25 cellular contexts compared by ENCODE assay signal in the genomic region with DNA sequence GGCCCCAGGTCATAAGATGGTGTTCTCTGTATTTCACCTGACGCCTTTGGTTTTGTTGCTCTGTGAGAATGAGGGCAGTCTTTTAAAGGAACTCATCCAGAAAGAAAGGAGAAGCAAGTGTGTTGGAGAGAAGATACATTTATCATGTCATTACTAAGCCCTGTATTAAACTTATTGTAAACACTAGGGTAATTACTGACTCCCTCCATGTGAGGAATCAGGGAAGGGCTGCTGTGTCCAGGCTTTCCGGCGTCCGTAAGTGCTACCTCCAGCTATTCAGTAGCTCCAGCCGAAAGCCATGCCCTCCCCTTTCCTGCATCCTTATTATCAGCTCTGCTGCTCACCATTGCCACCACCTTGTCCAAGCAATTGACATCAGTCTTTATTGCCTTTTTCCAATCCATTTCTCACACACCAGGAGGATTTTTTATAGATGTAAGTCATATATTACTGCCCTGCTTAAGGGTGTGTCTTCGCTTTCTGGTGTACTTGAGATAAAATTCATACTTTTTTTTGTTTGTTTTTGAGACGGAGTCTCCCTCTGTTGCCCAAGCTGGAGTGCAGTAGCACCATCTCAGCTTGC.
DNase-seq lines count a peak whose midpoint lies in the region; ATAC-seq, FAIRE-seq and TF ChIP-seq lines count a peak whose summit lies in the region.
"Had no signal": no experiment of that assay in that cellular context is flagged by ENCODE, and none has a peak within 500 bp of the region (broad histone marks: within the 10 kb centered on the region; RNA-seq: fewer than 3 reads in every experiment).

No MANE protein-coding gene starts in this region.

- no peaks in the 10 kb centered on the region for H3K27me3 ChIP-seq in CD8-positive, alpha-beta T cell (ENCODE audit: insufficient read depth, low read length)
- no peaks in the 10 kb centered on the region for H3K27me3 ChIP-seq in K562 (ENCODE audit: control insufficient read depth in 2 of 2, insufficient read depth in 2 of 2, low read length in 2 of 2)
- H3K27me3 ChIP-seq: stomach, thyroid gland had no signal

- no peaks in the 10 kb centered on the region for H3K9me3 ChIP-seq in CD8-positive, alpha-beta T cell (ENCODE audit: low read length)
- no peaks in the 10 kb centered on the region for H3K9me3 ChIP-seq in K562 (replicated peaks; ENCODE audit: control insufficient read depth, insufficient read depth, low read depth, low read length)
- H3K9me3 ChIP-seq: psoas muscle, stomach, thyroid gland had no signal

- peak overlapping the region; percentile 12 for H3K27ac Mint-ChIP-seq in CD8-positive, alpha-beta T cell
- peak overlapping the region in 7 of 10 donors; percentile 16 to 92 (median 59) for H3K27ac Mint-ChIP-seq in naive thymus-derived CD8-positive, alpha-beta T cell
- H3K27ac Mint-ChIP-seq: dendritic cell treated with granulocyte-macrophage colony-stimulating factor and Interleukin-4, amounts not matched to agents 40 ng/mL and 50 ng/mL, for 4 days; HFFc6 had no signal

- no peak overlapping the region for H3K27ac ChIP-seq in CD8-positive, alpha-beta T cell (ENCODE audit: low read depth, low read length)
- no peak overlapping the region for H3K27ac ChIP-seq in K562 (ENCODE audit: extremely low read depth, low read depth, low read length)
- H3K27ac ChIP-seq: psoas muscle, thyroid gland had no signal

- ATAC-seq in CD8-positive, alpha-beta T cell = no peak
- no peak for ATAC-seq in K562
- ATAC-seq in naive thymus-derived CD8-positive, alpha-beta T cell = no peak
- ATAC-seq in GM21367 (IDR thresholded peaks at IDR 0.05; ENCODE audit: unreplicated experiment) = no peak
- no peak for ATAC-seq in GM18858 (IDR thresholded peaks at IDR 0.05; ENCODE audit: unreplicated experiment)
- ATAC-seq: naive thymus-derived CD4-positive, alpha-beta T cell; psoas muscle; sciatic nerve had no signal

- no peak for TF ChIP-seq POLR2A in K562 (conservative IDR thresholded peaks at IDR 0.05)

- TF ChIP-seq RAD21 in K562 (CRISPR knock-in tag; conservative IDR thresholded peaks at IDR 0.05 in 1 of 2, IDR thresholded peaks at IDR 0.05 in 1 of 2) = no peak

- no peak overlapping the region for H2AFZ ChIP-seq in K562 (ENCODE audit: low read depth, low read length)

- H3K36me3 ChIP-seq in CD8-positive, alpha-beta T cell (ENCODE audit: insufficient read depth, low read length) = no peaks in the 10 kb centered on the region
- peaks cover 35% of the 10 kb centered on the region for H3K36me3 ChIP-seq in K562 (ENCODE audit: control insufficient read depth, insufficient read depth, low read length)
- H3K36me3 ChIP-seq: thyroid gland had no signal

- DNase-seq in CD8-positive, alpha-beta T cell = no peak
- DNase-seq in NCI-H187 treated with DMSO at 0.1 percent for 48 hours (lab: John Stamatoyannopoulos, UW) = peak; percentile 39
- no peak for DNase-seq in K562 (ENCODE audit: extremely low read depth in 1 of 4, low spot score in 3 of 4)
- DNase-seq in naive thymus-derived CD8-positive, alpha-beta T cell = no peak
- DNase-seq in Ammon's horn (ENCODE audit: low spot score) = no peak
- DNase-seq: ACHN; activated CD4-positive, alpha-beta T cell treated with anti-CD3 and anti-CD28 coated beads for 4 hours; activated gamma-delta T cell; caudate nucleus; HFFc6; naive thymus-derived CD4-positive, alpha-beta T cell; NCI-H1092; NCI-H2029; occipital lobe; psoas muscle; SIG-M5; stomach; thyroid gland had no signal

- 67% methylated on average over 7 of the region's 7 CpGs for WGBS in K562 (ENCODE audit: insufficient coverage, low coverage, missing lambda C conversion rate)

- H4K20me1 ChIP-seq in K562 (replicated peaks; ENCODE audit: control insufficient read depth, insufficient read depth, low read length) = peaks cover 29% of the 10 kb centered on the region; the same call in 1 of the 2 replicates

- no peak overlapping the region for H3K4me3 Mint-ChIP-seq in CD8-positive, alpha-beta T cell
- peak overlapping the region in 2 of 10 donors; percentile 20 to 82 for H3K4me3 Mint-ChIP-seq in naive thymus-derived CD8-positive, alpha-beta T cell
- H3K4me3 Mint-ChIP-seq: dendritic cell treated with granulocyte-macrophage colony-stimulating factor and Interleukin-4, amounts not matched to agents 40 ng/mL and 50 ng/mL, for 4 days; HFFc6 had no signal

- CTCF ChIA-PET in CD8-positive, alpha-beta T cell (lab: Charles Lee) = no interaction called here
- CTCF ChIA-PET in K562 (lab: Yijun Ruan, JAX; ENCODE audit: low intra/inter-chr PET ratio) = no interaction called here

- no TSS peak for BruUV-seq in K562 (replicated peaks; lab: Mats Ljungman, UMichigan)

- H3K4me2 ChIP-seq in K562 (ENCODE audit: insufficient read depth, low read length) = no peak overlapping the region

- peaks cover 71% of the 10 kb centered on the region for H3K4me1 Mint-ChIP-seq in CD8-positive, alpha-beta T cell (ENCODE audit: low read depth)
- peaks cover 44 to 76% (median 70%) of the 10 kb centered on the region in 4 donors for H3K4me1 Mint-ChIP-seq in naive thymus-derived CD8-positive, alpha-beta T cell

- POLR2A ChIA-PET in CD8-positive, alpha-beta T cell (lab: Charles Lee) = interaction anchor here (1.5 to 1.6 kb wide), 2 partner anchors 8 to 21 kb away, joined by 3 to 4 read pairs; no protein-coding TSS in a partner anchor
- POLR2A ChIA-PET in K562 (lab: Yijun Ruan, JAX) = interaction anchor here (0.5 to 1.9 kb wide), 6 partner anchors 8 to 227 kb away, joined by 3 to 7 read pairs (median 4); no protein-coding TSS in a partner anchor
- POLR2A ChIA-PET in naive thymus-derived CD8-positive, alpha-beta T cell (lab: Charles Lee) = interaction anchor here (1.1 kb wide), 1 partner anchor 8 kb away, joined by 4 read pairs; no protein-coding TSS in a partner anchor

- no peak overlapping the region for H3K4me3 ChIP-seq in CD8-positive, alpha-beta T cell (ENCODE audit: low read depth, low read length)
- no peak overlapping the region for H3K4me3 ChIP-seq in K562
- H3K4me3 ChIP-seq: psoas muscle, stomach, thyroid gland had no signal

- no peak for FAIRE-seq in K562 (lab: Jason Lieb, UNC)
- FAIRE-seq: GM12892, keratinocyte, RCC 7860 had no signal

- H3K9ac ChIP-seq in K562 (ENCODE audit: insufficient read depth in 1 of 2, low read depth in 2 of 2, low read length in 2 of 2) = no peak overlapping the region

- H3K9me1 ChIP-seq in K562 (ENCODE audit: control insufficient read depth, insufficient read depth, low read length) = peaks cover 4% of the 10 kb centered on the region

- peaks cover 39% of the 10 kb centered on the region for H3K4me1 ChIP-seq in CD8-positive, alpha-beta T cell (ENCODE audit: insufficient read depth, low read length)
- H3K4me1 ChIP-seq in K562 (replicated peaks in 1 of 2; ENCODE audit: control insufficient read depth in 2 of 2, insufficient read depth in 2 of 2, low read length in 2 of 2) = peaks cover 19 to 48% of the 10 kb centered on the region in 2 experiments; a peak in 4 of 5 replicates

- in situ Hi-C loops in K562 (cut with MboI) = no loop called here

- H3K9me3 Mint-ChIP-seq in CD8-positive, alpha-beta T cell = no peaks in the 10 kb centered on the region
- no peaks in the 10 kb centered on the region for H3K9me3 Mint-ChIP-seq in naive thymus-derived CD8-positive, alpha-beta T cell
- H3K9me3 Mint-ChIP-seq: dendritic cell treated with granulocyte-macrophage colony-stimulating factor and Interleukin-4, amounts not matched to agents 40 ng/mL and 50 ng/mL, for 4 days; HFFc6; naive thymus-derived CD4-positive, alpha-beta T cell had no signal

- peaks cover 63% of the 10 kb centered on the region for H3K79me2 ChIP-seq in K562 (ENCODE audit: control insufficient read depth, insufficient read depth, low read length)

- intact Hi-C loops in CD8-positive, alpha-beta T cell (cut with DNase I, micrococcal nuclease) = no loop called here
- intact Hi-C loops in K562 (cut with micrococcal nuclease) = no loop called here

- no peak for TF ChIP-seq EP300 in K562 (IDR thresholded peaks at IDR 0.05; ENCODE audit: low read length)

- peaks cover 45% of the 10 kb centered on the region for H3K36me3 Mint-ChIP-seq in CD8-positive, alpha-beta T cell
- peaks cover 0 to 28% (median 6%) of the 10 kb centered on the region in 3 donors for H3K36me3 Mint-ChIP-seq in naive thymus-derived CD8-positive, alpha-beta T cell

- no peak for TF ChIP-seq CTCF in CD8-positive, alpha-beta T cell (IDR thresholded peaks at IDR 0.05)
- TF ChIP-seq CTCF in K562 (IDR thresholded peaks at IDR 0.05 in 2 of 3, conservative IDR thresholded peaks at IDR 0.05 in 1 of 3; ENCODE audit: insufficient read depth in 2 of 3, low read depth in 1 of 3, low read length in 3 of 3) = peak in 2 of 3 experiments; percentile 22 to 23; a peak in 1 of 6 replicates

- no peaks in the 10 kb centered on the region for H3K27me3 Mint-ChIP-seq in CD8-positive, alpha-beta T cell (ENCODE audit: low read depth)
- H3K27me3 Mint-ChIP-seq in naive thymus-derived CD8-positive, alpha-beta T cell = no peaks in the 10 kb centered on the region
- H3K27me3 Mint-ChIP-seq: dendritic cell treated with granulocyte-macrophage colony-stimulating factor and Interleukin-4, amounts not matched to agents 40 ng/mL and 50 ng/mL, for 4 days; naive thymus-derived CD4-positive, alpha-beta T cell had no signal

TF ChIP-seq in K562, 482 proteins besides CTCF, POLR2A, EP300 and RAD21:
- 0 out of 2 replicates have a peak, but pooled peaks have one; percentile 14 for TF ChIP-seq ARID1B (IDR thresholded peaks at IDR 0.05)
- TF ChIP-seq, protein P1, sequence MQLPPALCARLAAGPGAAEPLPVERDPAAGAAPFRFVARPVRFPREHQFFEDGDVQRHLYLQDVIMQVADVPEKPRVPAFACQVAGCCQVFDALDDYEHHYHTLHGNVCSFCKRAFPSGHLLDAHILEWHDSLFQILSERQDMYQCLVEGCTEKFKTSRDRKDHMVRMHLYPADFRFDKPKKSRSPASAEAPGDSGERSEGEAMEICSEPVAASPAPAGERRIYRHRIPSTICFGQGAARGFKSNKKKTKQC (CRISPR knock-in tag; IDR thresholded peaks at IDR 0.05) = no peak
